ENCODE assay signal across 1 cellular context in the genomic region with DNA sequence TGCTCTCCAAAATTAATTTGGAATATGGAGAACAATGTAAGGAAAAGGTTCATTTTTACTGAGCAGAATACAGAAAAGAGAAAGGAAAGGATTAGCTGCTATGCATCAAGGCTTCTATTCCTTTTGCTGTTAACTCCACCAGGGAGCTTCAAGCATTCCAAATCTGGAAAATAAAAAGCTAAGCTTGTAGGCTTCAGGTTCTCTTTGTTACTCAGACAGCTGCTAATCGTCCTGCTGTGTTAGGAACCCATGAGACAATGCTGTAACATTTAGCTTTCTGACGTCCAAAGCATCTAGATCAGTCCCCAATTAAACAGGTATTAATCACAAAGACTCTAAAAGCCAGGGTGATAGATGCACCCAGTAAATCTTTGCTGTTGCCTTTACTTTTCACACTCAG.
A peak's percentile ranks its signal among the peaks of the same experiment; 100 is the strongest.
TF ChIP-seq lines count a peak whose summit lies in the region.

No MANE protein-coding gene starts in this region.

TF ChIP-seq in GM23338, 12 proteins besides CTCF, POLR2A, EP300 and RAD21 (continued from another document):
- TF ChIP-seq, protein P1, sequence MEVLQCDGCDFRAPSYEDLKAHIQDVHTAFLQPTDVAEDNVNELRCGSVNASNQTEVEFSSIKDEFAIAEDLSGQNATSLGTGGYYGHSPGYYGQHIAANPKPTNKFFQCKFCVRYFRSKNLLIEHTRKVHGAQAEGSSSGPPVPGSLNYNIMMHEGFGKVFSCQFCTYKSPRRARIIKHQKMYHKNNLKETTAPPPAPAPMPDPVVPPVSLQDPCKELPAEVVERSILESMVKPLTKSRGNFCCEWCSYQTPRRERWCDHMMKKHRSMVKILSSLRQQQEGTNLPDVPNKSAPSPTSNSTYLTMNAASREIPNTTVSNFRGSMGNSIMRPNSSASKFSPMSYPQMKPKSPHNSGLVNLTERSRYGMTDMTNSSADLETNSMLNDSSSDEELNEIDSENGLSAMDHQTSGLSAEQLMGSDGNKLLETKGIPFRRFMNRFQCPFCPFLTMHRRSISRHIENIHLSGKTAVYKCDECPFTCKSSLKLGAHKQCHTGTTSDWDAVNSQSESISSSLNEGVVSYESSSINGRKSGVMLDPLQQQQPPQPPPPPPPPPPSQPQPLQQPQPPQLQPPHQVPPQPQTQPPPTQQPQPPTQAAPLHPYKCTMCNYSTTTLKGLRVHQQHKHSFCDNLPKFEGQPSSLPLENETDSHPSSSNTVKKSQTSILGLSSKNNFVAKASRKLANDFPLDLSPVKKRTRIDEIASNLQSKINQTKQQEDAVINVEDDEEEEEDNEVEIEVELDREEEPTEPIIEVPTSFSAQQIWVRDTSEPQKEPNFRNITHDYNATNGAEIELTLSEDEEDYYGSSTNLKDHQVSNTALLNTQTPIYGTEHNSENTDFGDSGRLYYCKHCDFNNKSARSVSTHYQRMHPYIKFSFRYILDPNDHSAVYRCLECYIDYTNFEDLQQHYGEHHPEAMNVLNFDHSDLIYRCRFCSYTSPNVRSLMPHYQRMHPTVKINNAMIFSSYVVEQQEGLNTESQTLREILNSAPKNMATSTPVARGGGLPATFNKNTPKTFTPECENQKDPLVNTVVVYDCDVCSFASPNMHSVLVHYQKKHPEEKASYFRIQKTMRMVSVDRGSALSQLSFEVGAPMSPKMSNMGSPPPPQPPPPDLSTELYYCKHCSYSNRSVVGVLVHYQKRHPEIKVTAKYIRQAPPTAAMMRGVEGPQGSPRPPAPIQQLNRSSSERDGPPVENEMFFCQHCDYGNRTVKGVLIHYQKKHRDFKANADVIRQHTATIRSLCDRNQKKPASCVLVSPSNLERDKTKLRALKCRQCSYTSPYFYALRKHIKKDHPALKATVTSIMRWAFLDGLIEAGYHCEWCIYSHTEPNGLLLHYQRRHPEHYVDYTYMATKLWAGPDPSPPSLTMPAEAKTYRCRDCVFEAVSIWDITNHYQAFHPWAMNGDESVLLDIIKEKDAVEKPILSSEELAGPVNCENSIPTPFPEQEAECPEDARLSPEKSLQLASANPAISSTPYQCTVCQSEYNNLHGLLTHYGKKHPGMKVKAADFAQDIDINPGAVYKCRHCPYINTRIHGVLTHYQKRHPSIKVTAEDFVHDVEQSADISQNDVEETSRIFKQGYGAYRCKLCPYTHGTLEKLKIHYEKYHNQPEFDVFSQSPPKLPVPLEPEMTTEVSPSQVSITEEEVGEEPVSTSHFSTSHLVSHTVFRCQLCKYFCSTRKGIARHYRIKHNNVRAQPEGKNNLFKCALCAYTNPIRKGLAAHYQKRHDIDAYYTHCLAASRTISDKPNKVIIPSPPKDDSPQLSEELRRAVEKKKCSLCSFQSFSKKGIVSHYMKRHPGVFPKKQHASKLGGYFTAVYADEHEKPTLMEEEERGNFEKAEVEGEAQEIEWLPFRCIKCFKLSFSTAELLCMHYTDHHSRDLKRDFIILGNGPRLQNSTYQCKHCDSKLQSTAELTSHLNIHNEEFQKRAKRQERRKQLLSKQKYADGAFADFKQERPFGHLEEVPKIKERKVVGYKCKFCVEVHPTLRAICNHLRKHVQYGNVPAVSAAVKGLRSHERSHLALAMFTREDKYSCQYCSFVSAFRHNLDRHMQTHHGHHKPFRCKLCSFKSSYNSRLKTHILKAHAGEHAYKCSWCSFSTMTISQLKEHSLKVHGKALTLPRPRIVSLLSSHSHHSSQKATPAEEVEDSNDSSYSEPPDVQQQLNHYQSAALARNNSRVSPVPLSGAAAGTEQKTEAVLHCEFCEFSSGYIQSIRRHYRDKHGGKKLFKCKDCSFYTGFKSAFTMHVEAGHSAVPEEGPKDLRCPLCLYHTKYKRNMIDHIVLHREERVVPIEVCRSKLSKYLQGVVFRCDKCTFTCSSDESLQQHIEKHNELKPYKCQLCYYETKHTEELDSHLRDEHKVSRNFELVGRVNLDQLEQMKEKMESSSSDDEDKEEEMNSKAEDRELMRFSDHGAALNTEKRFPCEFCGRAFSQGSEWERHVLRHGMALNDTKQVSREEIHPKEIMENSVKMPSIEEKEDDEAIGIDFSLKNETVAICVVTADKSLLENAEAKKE (CRISPR knock-in tag; IDR thresholded peaks at IDR 0.05): peak; percentile 74; the same call in 1 of the 2 replicates
- TF ChIP-seq ZNF114 (CRISPR knock-in tag; IDR thresholded peaks at IDR 0.05) (no peak), POLR2AphosphoS5 (IDR thresholded peaks at IDR 0.05; ENCODE audit: low read depth) (0 out of 2 replicates have a peak, but pooled peaks have one; percentile 32), ZNF331 (CRISPR knock-in tag; IDR thresholded peaks at IDR 0.05; ENCODE audit: low read depth) (no peak)
